In genomic region chr11:36360833-36361232, GRCh38 we compare ENCODE assay signal across 16 cellular contexts.
DNase-seq lines count a peak whose midpoint lies in the region; ATAC-seq and TF ChIP-seq lines count a peak whose summit lies in the region.
"Had no signal": no experiment of that assay in that cellular context is flagged by ENCODE, and none has a peak within 500 bp of the region (broad histone marks: within the 10 kb centered on the region; RNA-seq: fewer than 3 reads in every experiment).

No MANE protein-coding gene starts in this region.

- no peaks in the 10 kb centered on the region for H4K20me1 ChIP-seq in mammary epithelial cell (ENCODE audit: insufficient read depth, low read length)

- H3K27ac ChIP-seq in mammary epithelial cell (ENCODE audit: insufficient read depth, low read depth, low read length) = peak overlapping the region; percentile 84
- H3K27ac ChIP-seq: cardiac muscle cell, thoracic aorta had no signal

- peaks cover 40% of the 10 kb centered on the region for H3K4me1 ChIP-seq in mammary epithelial cell (ENCODE audit: insufficient read depth, low read length)

- H3K4me2 ChIP-seq in mammary epithelial cell (ENCODE audit: insufficient read depth, low read depth, low read length) = peak overlapping the region; percentile 74

- no peaks in the 10 kb centered on the region for H3K36me3 Mint-ChIP-seq in nephron (ENCODE audit: low read depth)

- BruUV-seq in mammary epithelial cell (replicated peaks; lab: Mats Ljungman, UMichigan) = no TSS peak

- CTCF ChIA-PET in mammary epithelial cell (lab: Charles Lee; ENCODE audit: low non-redundant PET) = no interaction called here

- no peaks in the 10 kb centered on the region for H3K79me2 ChIP-seq in mammary epithelial cell (ENCODE audit: insufficient read depth, low read length)

- peaks cover 30% of the 10 kb centered on the region for H3K27me3 Mint-ChIP-seq in nephron (ENCODE audit: low read depth)

- H2AFZ ChIP-seq in mammary epithelial cell (ENCODE audit: low read depth, low read length) = peak overlapping the region; percentile 49

- WGBS in mammary epithelial cell (ENCODE audit: low coverage, missing lambda C conversion rate) = 92% methylated on average over 3 of the region's 3 CpGs

- H3K4me3 ChIP-seq in mammary epithelial cell (replicated peaks in 1 of 3; ENCODE audit: insufficient read depth in 1 of 3, low read depth in 2 of 3, low read length in 3 of 3) = peak overlapping the region in 1 of 3 experiments; percentile 36
- H3K4me3 ChIP-seq: cardiac muscle cell, lung, MG63, skin epidermis had no signal

- no peaks in the 10 kb centered on the region for H3K9me3 Mint-ChIP-seq in nephron

- dilution Hi-C loops in mammary epithelial cell (cut with HindIII; ENCODE audit: low sequenced_read_pairs) = no loop called here

- H3K4me3 Mint-ChIP-seq in nephron = no peak overlapping the region

- peak overlapping the region in 2 of 3 experiments; percentile 48 to 71 for H3K27ac Mint-ChIP-seq in nephron

- H3K4me1 Mint-ChIP-seq in nephron = peaks cover 41% of the 10 kb centered on the region

- H3K9me3 ChIP-seq in mammary epithelial cell (replicated peaks; ENCODE audit: insufficient read depth, low read length) = no peaks in the 10 kb centered on the region
- H3K9me3 ChIP-seq: MG63, thoracic aorta had no signal

- intact Hi-C loops in mammary epithelial cell (cut with micrococcal nuclease) = no loop called here
- intact Hi-C loops in Right ventricle myocardium inferior (cut with DNase I) = no loop called here

- H3K27me3 ChIP-seq in mammary epithelial cell (ENCODE audit: insufficient read depth, low read length) = no peaks in the 10 kb centered on the region

- no peak overlapping the region for H3K9ac ChIP-seq in mammary epithelial cell (ENCODE audit: insufficient read depth, low read length)

- peak; percentile 2 for ATAC-seq in HG03565 (IDR thresholded peaks at IDR 0.05; ENCODE audit: unreplicated experiment)
- ATAC-seq in HG02798 (IDR thresholded peaks at IDR 0.05; ENCODE audit: poor library complexity, unreplicated experiment) = no peak
- ATAC-seq in Right ventricle myocardium inferior = no peak
- no peak for ATAC-seq in omental fat pad (ENCODE audit: low FRiP score)

- H3K36me3 ChIP-seq in mammary epithelial cell (ENCODE audit: insufficient read depth, low read length) = no peaks in the 10 kb centered on the region
- H3K36me3 ChIP-seq: cardiac muscle cell, MG63, thoracic aorta had no signal

- in situ Hi-C loops in mammary epithelial cell (cut with MboI; ENCODE audit: low sequenced_read_pairs in 2 of 2) = no loop called here

- DNase-seq in EL (peak; percentile 26), mammary epithelial cell (no peak), Right ventricle myocardium inferior (ENCODE audit: missing footprints) (no peak), omental fat pad (ENCODE audit: low spot score) (no peak)
- no peak for DNase-seq in stimulated activated CD4-positive, alpha-beta T cell treated with anti-CD3 and anti-CD28 coated beads, Interleukin-1b, Interleukin-23, amount 100 ng/mL, for 48 hours
- DNase-seq: activated CD4-positive, alpha-beta T cell treated with anti-CD3 and anti-CD28 coated beads for 48 hours; activated gamma-delta T cell treated with Interleukin-2 at 50 U/mL for 16 hours; Calu3; MG63 had no signal

- no peak for TF ChIP-seq CTCF in mammary epithelial cell (conservative IDR thresholded peaks at IDR 0.05 in 1 of 2, IDR thresholded peaks at IDR 0.05 in 1 of 2; ENCODE audit: extremely low read depth in 1 of 2, insufficient read depth in 1 of 2, low read depth in 1 of 2, low read length in 2 of 2)
- no peak for TF ChIP-seq CTCF in nephron (IDR thresholded peaks at IDR 0.05; ENCODE audit: unreplicated experiment in 3 of 3)
- TF ChIP-seq CTCF in omental fat pad (IDR thresholded peaks at IDR 0.05) = no peak
